17 cellular contexts compared by ENCODE assay signal in genomic region chr13:45925151-45925550, GRCh38.
DNase-seq lines count a peak whose midpoint lies in the region; ATAC-seq and TF ChIP-seq lines count a peak whose summit lies in the region.
"Had no signal": no experiment of that assay in that cellular context is flagged by ENCODE, and none has a peak within 500 bp of the region (broad histone marks: within the 10 kb centered on the region; RNA-seq: fewer than 3 reads in every experiment).

No MANE protein-coding gene starts in this region.

- H3K4me3 ChIP-seq in Loucy (ENCODE audit: low read length, poor library complexity, severe bottlenecking) (no peak overlapping the region), cardiac fibroblast (replicated peaks in 1 of 2; ENCODE audit: low read depth in 2 of 2, low read length in 2 of 2) (no peak overlapping the region)
- H3K4me3 ChIP-seq in effector memory CD4-positive, alpha-beta T cell (ENCODE audit: insufficient read depth, low read depth, low read length, poor library complexity, severe bottlenecking) = no peak overlapping the region

- H3K9ac ChIP-seq in Loucy (ENCODE audit: low read depth, low read length, poor library complexity, severe bottlenecking) = no peak overlapping the region

- CTCF ChIA-PET in GM10248 (lab: Yijun Ruan, JAX) = interaction anchor here (1.4 kb wide), 1 partner anchor 201 kb away, joined by 4 read pairs; no protein-coding TSS in a partner anchor

- H3K4me2 ChIP-seq in Loucy (ENCODE audit: low read depth, low read length, poor library complexity, severe bottlenecking) = no peak overlapping the region

- no peaks in the 10 kb centered on the region for H3K79me2 ChIP-seq in Loucy (ENCODE audit: insufficient read depth, low read length)

- no peaks in the 10 kb centered on the region for H4K20me1 ChIP-seq in Loucy (ENCODE audit: insufficient read depth, low read length, poor library complexity, severe bottlenecking)

- POLR2A ChIA-PET in GM10248 (lab: Yijun Ruan, JAX) = no interaction called here

- no peak for DNase-seq in GM10248 (ENCODE audit: extremely low spot score)
- DNase-seq in cardiac fibroblast (ENCODE audit: low read depth in 2 of 2) = peak; percentile 15 to 25
- no peak for DNase-seq in stimulated activated naive B cell treated with anti-CD40 and anti-IgM and Interleukin-4, amounts not matched to agents 10 μg/mL and 1 μg/mL and 100 μg/mL, for 72 hours
- DNase-seq in dedifferentiated amniotic fluid mesenchymal stem cell (ENCODE audit: extremely low spot score) = no peak
- no peak for DNase-seq in effector memory CD4-positive, alpha-beta T cell
- DNase-seq: activated CD4-positive, CD25-positive, alpha-beta regulatory T cell; effector CD4-positive, alpha-beta T cell; foreskin melanocyte; GF-D8; left ventricle myocardium superior; posterior cingulate gyrus; RPMI8226; T-helper 17 cell had no signal

- no peak overlapping the region for H3K27ac ChIP-seq in 22Rv1
- no peak overlapping the region for H3K27ac ChIP-seq in effector memory CD4-positive, alpha-beta T cell (ENCODE audit: insufficient read depth, low read length, poor library complexity, severe bottlenecking)

- H3K27ac Mint-ChIP-seq in stimulated activated naive B cell treated with anti-CD40 and anti-IgM and Interleukin-4, amounts not matched to agents 10 μg/mL and 1 μg/mL and 100 μg/mL, for 72 hours = no peak overlapping the region
- H3K27ac Mint-ChIP-seq in activated T-helper 17 cell treated with anti-CD3 and anti-CD28 coated beads, Interleukin-2, amount 50 U/mL, for 72 hours = no peak overlapping the region
- H3K27ac Mint-ChIP-seq: T-helper 17 cell had no signal

- H3K4me1 ChIP-seq in Loucy (ENCODE audit: insufficient read depth, low read length, poor library complexity, severe bottlenecking) = peaks cover 2% of the 10 kb centered on the region
- no peaks in the 10 kb centered on the region for H3K4me1 ChIP-seq in effector memory CD4-positive, alpha-beta T cell (ENCODE audit: control insufficient read depth, insufficient read depth, low read length, poor library complexity, severe bottlenecking)

- H3K4me1 Mint-ChIP-seq in stimulated activated naive B cell treated with anti-CD40 and anti-IgM and Interleukin-4, amounts not matched to agents 10 μg/mL and 1 μg/mL and 100 μg/mL, for 72 hours = no peaks in the 10 kb centered on the region
- H3K4me1 Mint-ChIP-seq in activated T-helper 17 cell treated with anti-CD3 and anti-CD28 coated beads, Interleukin-2, amount 50 U/mL, for 72 hours = no peaks in the 10 kb centered on the region

- peak; percentile 22; the same call in 1 of the 2 replicates for TF ChIP-seq CTCF in 22Rv1 (IDR thresholded peaks at IDR 0.05)
- peak; percentile 18 for TF ChIP-seq CTCF in GM10248 (IDR thresholded peaks at IDR 0.05; ENCODE audit: control extremely low read depth, extremely low read depth, low read depth, missing control alignments)
- TF ChIP-seq CTCF in Loucy (conservative IDR thresholded peaks at IDR 0.05; ENCODE audit: low read length) = peak; percentile 43
- TF ChIP-seq CTCF in cardiac fibroblast (IDR thresholded peaks at IDR 0.05; ENCODE audit: low read depth, low read length) = peak; percentile 22

- no peak overlapping the region for H3K4me3 Mint-ChIP-seq in stimulated activated naive B cell treated with anti-CD40 and anti-IgM and Interleukin-4, amounts not matched to agents 10 μg/mL and 1 μg/mL and 100 μg/mL, for 72 hours
- H3K4me3 Mint-ChIP-seq in activated T-helper 17 cell treated with anti-CD3 and anti-CD28 coated beads, Interleukin-2, amount 50 U/mL, for 72 hours = no peak overlapping the region
- H3K4me3 Mint-ChIP-seq: brain, T-helper 17 cell had no signal

- H3K36me3 Mint-ChIP-seq in stimulated activated naive B cell treated with anti-CD40 and anti-IgM and Interleukin-4, amounts not matched to agents 10 μg/mL and 1 μg/mL and 100 μg/mL, for 72 hours = no peaks in the 10 kb centered on the region
- H3K36me3 Mint-ChIP-seq in activated T-helper 17 cell treated with anti-CD3 and anti-CD28 coated beads, Interleukin-2, amount 50 U/mL, for 72 hours (ENCODE audit: low read depth) = no peaks in the 10 kb centered on the region
- H3K36me3 Mint-ChIP-seq: brain had no signal

- no peaks in the 10 kb centered on the region for H3K9me3 ChIP-seq in Loucy (ENCODE audit: insufficient read depth, low read depth, low read length)
- H3K9me3 ChIP-seq in effector memory CD4-positive, alpha-beta T cell (ENCODE audit: control insufficient read depth, low read length) = no peaks in the 10 kb centered on the region

- H3K9me2 ChIP-seq in Loucy (replicated peaks; ENCODE audit: low read depth, low read length) = no peaks in the 10 kb centered on the region

- H3K36me3 ChIP-seq in Loucy (ENCODE audit: insufficient read depth, low read length) = no peaks in the 10 kb centered on the region
- no peaks in the 10 kb centered on the region for H3K36me3 ChIP-seq in effector memory CD4-positive, alpha-beta T cell (ENCODE audit: control insufficient read depth, insufficient read depth, low read length)

- no peaks in the 10 kb centered on the region for H3F3A ChIP-seq in Loucy (ENCODE audit: low read depth)

- peaks cover 0 to 8% of the 10 kb centered on the region in 2 donors for H3K27me3 Mint-ChIP-seq in stimulated activated naive B cell treated with anti-CD40 and anti-IgM and Interleukin-4, amounts not matched to agents 10 μg/mL and 1 μg/mL and 100 μg/mL, for 72 hours
- H3K27me3 Mint-ChIP-seq in activated T-helper 17 cell treated with anti-CD3 and anti-CD28 coated beads, Interleukin-2, amount 50 U/mL, for 72 hours = no peaks in the 10 kb centered on the region

- no peak for ATAC-seq in stimulated activated naive B cell treated with anti-CD40 and anti-IgM and Interleukin-4, amounts not matched to agents 10 μg/mL and 1 μg/mL and 100 μg/mL, for 72 hours (replicated peaks)
- no peak for ATAC-seq in activated T-helper 17 cell treated with anti-CD3 and anti-CD28 coated beads, Interleukin-2, amount 50 U/mL, for 72 hours (replicated peaks)
- ATAC-seq: left ventricle myocardium superior, T-helper 17 cell had no signal

- H3K27me3 ChIP-seq in Loucy (ENCODE audit: insufficient read depth, low read length, poor library complexity, severe bottlenecking) = no peaks in the 10 kb centered on the region
- H3K27me3 ChIP-seq in effector memory CD4-positive, alpha-beta T cell (replicated peaks; ENCODE audit: control insufficient read depth, insufficient read depth, low read length, poor library complexity, severe bottlenecking) = no peaks in the 10 kb centered on the region

- no peak overlapping the region for H2AFZ ChIP-seq in Loucy (ENCODE audit: low read length)

- H3K9me3 Mint-ChIP-seq in stimulated activated naive B cell treated with anti-CD40 and anti-IgM and Interleukin-4, amounts not matched to agents 10 μg/mL and 1 μg/mL and 100 μg/mL, for 72 hours = no peaks in the 10 kb centered on the region
- H3K9me3 Mint-ChIP-seq in activated T-helper 17 cell treated with anti-CD3 and anti-CD28 coated beads, Interleukin-2, amount 50 U/mL, for 72 hours = no peaks in the 10 kb centered on the region

Comparison
In these comparisons a context has a peak if more than half of its experiments do, and no peak if none do; other contexts are left out.
1. DNase-seq: peak in cardiac fibroblast (2 of 2); none in GM10248 (single experiment), stimulated activated naive B cell treated with anti-CD40 and anti-IgM and Interleukin-4, amounts not matched to agents 10 μg/mL and 1 μg/mL and 100 μg/mL, for 72 hours (single experiment), dedifferentiated amniotic fluid mesenchymal stem cell (single experiment) and effector memory CD4-positive, alpha-beta T cell (0 of 3).
2. Peak in every context shown above with its lines, with median percentiles within 50 percentile points of each other: CTCF ChIP-seq.